11 cellular contexts compared by ENCODE assay signal in the genomic region with DNA sequence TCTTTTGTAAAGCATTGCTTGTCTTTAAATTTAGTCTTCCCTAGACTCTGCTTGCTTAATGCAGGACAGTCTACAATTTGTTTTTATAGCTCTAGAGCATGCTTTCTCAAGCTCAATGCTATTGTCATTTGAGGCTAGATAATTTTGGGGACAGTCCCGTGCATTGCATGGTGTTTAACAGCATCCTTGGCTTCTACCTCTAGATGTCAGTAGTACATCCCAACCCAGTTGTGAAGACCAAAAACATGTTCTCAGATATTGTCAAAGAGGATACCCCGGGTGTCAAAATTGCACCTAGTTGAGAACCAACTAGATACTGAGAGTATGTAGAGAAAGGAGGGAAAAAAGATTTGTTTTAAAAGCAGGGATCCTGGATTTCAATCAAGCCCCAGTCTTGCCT.
DNase-seq lines count a peak whose midpoint lies in the region; ATAC-seq, FAIRE-seq and TF ChIP-seq lines count a peak whose summit lies in the region.
"Had no signal": no experiment of that assay in that cellular context is flagged by ENCODE, and none has a peak within 500 bp of the region (broad histone marks: within the 10 kb centered on the region; RNA-seq: fewer than 3 reads in every experiment).

No MANE protein-coding gene starts in this region.

- no peak overlapping the region for H3K4me3 ChIP-seq in DND-41 (ENCODE audit: low read depth in 1 of 2, low read length in 2 of 2)
- H3K4me3 ChIP-seq in Peyer's patch, result no peak overlapping the region
- no peak overlapping the region for H3K4me3 ChIP-seq in keratinocyte (ENCODE audit: control insufficient read depth in 2 of 3, extremely low read depth in 1 of 3, insufficient read depth in 2 of 3, low read depth in 1 of 3, low read length in 3 of 3)
- H3K4me3 ChIP-seq: HAP-1, K562 had no signal

- TF ChIP-seq CTCF in DND-41 (IDR thresholded peaks at IDR 0.05; ENCODE audit: borderline replicate concordance, extremely low read depth, low read length, poor library complexity, severe bottlenecking), result peak; percentile 18
- peak in 4 of 6 experiments; percentile 15 to 45 (median 28) for TF ChIP-seq CTCF in Peyer's patch (IDR thresholded peaks at IDR 0.05)
- peak; percentile 48 to 73 (median 66) for TF ChIP-seq CTCF in keratinocyte (optimal IDR thresholded peaks at IDR 0.05 in 1 of 3, IDR thresholded peaks at IDR 0.05 in 1 of 3, conservative IDR thresholded peaks at IDR 0.05 in 1 of 3; ENCODE audit: extremely low read depth in 1 of 3, insufficient read depth in 2 of 3, low read length in 3 of 3)

- H3K27me3 ChIP-seq in DND-41 (ENCODE audit: insufficient read depth, low read length, poor library complexity) (peaks cover 4% of the 10 kb centered on the region), Peyer's patch (no peaks in the 10 kb centered on the region), keratinocyte (ENCODE audit: control insufficient read depth, extremely low read depth, insufficient read depth, low read length) (no peaks in the 10 kb centered on the region)

- no peak overlapping the region for H2AFZ ChIP-seq in DND-41 (ENCODE audit: low read depth, low read length)
- H2AFZ ChIP-seq in keratinocyte (ENCODE audit: control insufficient read depth, low read length), result no peak overlapping the region

- H3K9ac ChIP-seq in DND-41 (ENCODE audit: low read depth, low read length), result no peak overlapping the region
- H3K9ac ChIP-seq in keratinocyte (ENCODE audit: control insufficient read depth, extremely low read depth, insufficient read depth, low read length), result no peak overlapping the region

- no peak for DNase-seq in DND-41
- DNase-seq in H54 (ENCODE audit: insufficient read length, low spot score), result no peak
- DNase-seq in Peyer's patch, result no peak
- no peak for DNase-seq in keratinocyte (ENCODE audit: low read depth, low spot score)
- no peak for DNase-seq in anterior cingulate cortex (lab: John Stamatoyannopoulos, UW)
- no peak for DNase-seq in H4 (ENCODE audit: low spot score)
- DNase-seq in NCI-H2171 treated with DMSO at 0.1 percent for 48 hours (lab: John Stamatoyannopoulos, UW), result no peak

- FAIRE-seq in H54 (lab: Jason Lieb, UNC) (peak; percentile 86), keratinocyte (lab: Jason Lieb, UNC) (peak; percentile 90)
- FAIRE-seq: K562 had no signal

- no peaks in the 10 kb centered on the region for H3K79me2 ChIP-seq in DND-41 (ENCODE audit: insufficient read depth, low read length)
- H3K79me2 ChIP-seq in keratinocyte (ENCODE audit: control insufficient read depth, insufficient read depth, low read length), result no peaks in the 10 kb centered on the region

- TF ChIP-seq POLR2A in H54 (IDR thresholded peaks at IDR 0.05; ENCODE audit: low read depth, low read length), result no peak
- TF ChIP-seq POLR2A in Peyer's patch (IDR thresholded peaks at IDR 0.05), result no peak

- H4K20me1 ChIP-seq in DND-41 (ENCODE audit: insufficient read depth, low read length) (no peaks in the 10 kb centered on the region), keratinocyte (ENCODE audit: control insufficient read depth, extremely low read depth, insufficient read depth, low read length) (no peaks in the 10 kb centered on the region)

- H3K9me1 ChIP-seq in keratinocyte (ENCODE audit: control insufficient read depth, extremely low read depth, insufficient read depth, low read length), result no peaks in the 10 kb centered on the region

- no peak overlapping the region for H3K27ac ChIP-seq in DND-41 (ENCODE audit: low read length)
- no peak overlapping the region for H3K27ac ChIP-seq in Peyer's patch
- no peak overlapping the region for H3K27ac ChIP-seq in keratinocyte (ENCODE audit: control insufficient read depth, insufficient read depth, low read length)

- no peaks in the 10 kb centered on the region for H3K4me1 ChIP-seq in DND-41 (ENCODE audit: insufficient read depth, low read length)
- no peaks in the 10 kb centered on the region for H3K4me1 ChIP-seq in Peyer's patch
- H3K4me1 ChIP-seq in keratinocyte (ENCODE audit: control insufficient read depth, extremely low read depth, insufficient read depth, low read length), result no peaks in the 10 kb centered on the region
- H3K4me1 ChIP-seq: HAP-1 had no signal

- dilution Hi-C loops in keratinocyte (cut with MboI; ENCODE audit: extremely low pct_ligation_motif_present, low sequenced_read_pairs), result no loop called here

- H3K36me3 ChIP-seq in DND-41 (ENCODE audit: insufficient read depth, low read length) (no peaks in the 10 kb centered on the region), Peyer's patch (no peaks in the 10 kb centered on the region), keratinocyte (ENCODE audit: control insufficient read depth in 2 of 2, extremely low read depth in 1 of 2, insufficient read depth in 2 of 2, low read length in 2 of 2) (no peaks in the 10 kb centered on the region)
- H3K36me3 ChIP-seq: HAP-1 had no signal

- ATAC-seq in DND-41 (ENCODE audit: insufficient read depth, low read depth) (no peak), HG03571 (IDR thresholded peaks at IDR 0.05; ENCODE audit: unreplicated experiment) (no peak)
- ATAC-seq: K562, Right ventricle myocardium inferior had no signal

- no peak overlapping the region for H3K4me2 ChIP-seq in DND-41 (ENCODE audit: insufficient read depth, low read length)
- H3K4me2 ChIP-seq in keratinocyte (ENCODE audit: control insufficient read depth, extremely low read depth, insufficient read depth, low read depth, low read length), result no peak overlapping the region

- H3K9me3 ChIP-seq in DND-41 (ENCODE audit: insufficient read depth, low read length, severe bottlenecking) (no peaks in the 10 kb centered on the region), Peyer's patch (no peaks in the 10 kb centered on the region), keratinocyte (ENCODE audit: control insufficient read depth, low read depth, low read length) (no peaks in the 10 kb centered on the region)
- H3K9me3 ChIP-seq: HAP-1 had no signal
